ENCODE assay signal across 21 cellular contexts in genomic region chr2:151570191-151570590, GRCh38.
DNase-seq lines count a peak whose midpoint lies in the region; ATAC-seq, FAIRE-seq and TF ChIP-seq lines count a peak whose summit lies in the region.
"Had no signal": no experiment of that assay in that cellular context is flagged by ENCODE, and none has a peak within 500 bp of the region (broad histone marks: within the 10 kb centered on the region; RNA-seq: fewer than 3 reads in every experiment).

No MANE protein-coding gene starts in this region.

- no peak overlapping the region for H2BK5ac ChIP-seq in neuronal stem cell (ENCODE audit: low read length)

- H3K4me3 ChIP-seq in right atrium auricular region (no peak overlapping the region), K562 (no peak overlapping the region), neuronal stem cell (ENCODE audit: low read length in 2 of 2) (no peak overlapping the region)
- H3K4me3 ChIP-seq: BLaER1 treated with 17β-estradiol and CSF1 and Interleukin-3, amounts not matched to agents 10 nM and 100 nM; GM23338 had no signal

- no peaks in the 10 kb centered on the region for H3K9me3 ChIP-seq in right atrium auricular region
- no peaks in the 10 kb centered on the region for H3K9me3 ChIP-seq in K562 (replicated peaks; ENCODE audit: control insufficient read depth, insufficient read depth, low read depth, low read length)
- no peaks in the 10 kb centered on the region for H3K9me3 ChIP-seq in neuronal stem cell (replicated peaks in 1 of 2; ENCODE audit: control insufficient read depth in 2 of 2, insufficient read depth in 1 of 2, low read depth in 1 of 2, low read length in 2 of 2)
- H3K9me3 ChIP-seq: BLaER1 treated with 17β-estradiol and CSF1 and Interleukin-3, amounts not matched to agents 10 nM and 100 nM had no signal

- H2BK120ac ChIP-seq in neuronal stem cell (ENCODE audit: low read depth, low read length): no peak overlapping the region

- H3K4me1 ChIP-seq in right atrium auricular region (no peaks in the 10 kb centered on the region), K562 (replicated peaks in 1 of 2; ENCODE audit: control insufficient read depth in 2 of 2, insufficient read depth in 2 of 2, low read length in 2 of 2) (no peaks in the 10 kb centered on the region), neuronal stem cell (ENCODE audit: control insufficient read depth in 2 of 2, insufficient read depth in 1 of 2, low read depth in 1 of 2, low read length in 2 of 2) (peaks cover 0 to 2% of the 10 kb centered on the region in 2 donors)
- H3K4me1 ChIP-seq: BLaER1 treated with 17β-estradiol and CSF1 and Interleukin-3, amounts not matched to agents 10 nM and 100 nM had no signal

- no peaks in the 10 kb centered on the region for H3K79me2 ChIP-seq in K562 (ENCODE audit: control insufficient read depth, insufficient read depth, low read length)

- H2AK5ac ChIP-seq in neuronal stem cell (ENCODE audit: low read depth, low read length): no peak overlapping the region

- no peak for TF ChIP-seq CTCF in right atrium auricular region (IDR thresholded peaks at IDR 0.05)
- no peak for TF ChIP-seq CTCF in K562 (IDR thresholded peaks at IDR 0.05 in 2 of 3, conservative IDR thresholded peaks at IDR 0.05 in 1 of 3; ENCODE audit: insufficient read depth in 2 of 3, low read depth in 1 of 3, low read length in 3 of 3)

- in situ Hi-C loops in K562 (cut with MboI): no loop called here

- no peak overlapping the region for H3K14ac ChIP-seq in neuronal stem cell (ENCODE audit: low read length)

- no peak overlapping the region for H3K9ac ChIP-seq in K562 (ENCODE audit: insufficient read depth in 1 of 2, low read depth in 2 of 2, low read length in 2 of 2)
- no peak overlapping the region for H3K9ac ChIP-seq in neuronal stem cell (ENCODE audit: low read depth, low read length, poor library complexity)
- H3K9ac ChIP-seq: BLaER1 treated with 17β-estradiol and CSF1 and Interleukin-3, amounts not matched to agents 10 nM and 100 nM had no signal

- no peak for FAIRE-seq in K562 (lab: Jason Lieb, UNC)
- FAIRE-seq: G401.6, GM12891, GM18507, H54 had no signal

- no peak for TF ChIP-seq EP300 in K562 (IDR thresholded peaks at IDR 0.05; ENCODE audit: low read length)

- CTCF ChIA-PET in K562 (lab: Yijun Ruan, JAX; ENCODE audit: low intra/inter-chr PET ratio): no interaction called here

- WGBS in K562 (ENCODE audit: insufficient coverage, low coverage, missing lambda C conversion rate): 56% methylated on average over 8 of the region's 8 CpGs
- WGBS in neuronal stem cell (ENCODE audit: extremely low coverage in 2 of 2, insufficient read length in 2 of 2, insufficient replicate concordance in 1 of 2), 2 donors: no CpG with 5 or more reads among the region's 8 CpGs

- H3K4me2 ChIP-seq in K562 (ENCODE audit: insufficient read depth, low read length) (no peak overlapping the region), neuronal stem cell (ENCODE audit: insufficient read depth, low read length, poor library complexity, severe bottlenecking) (no peak overlapping the region)
- H3K4me2 ChIP-seq: BLaER1 treated with 17β-estradiol and CSF1 and Interleukin-3, amounts not matched to agents 10 nM and 100 nM; GM23338 had no signal

- H3K36me3 ChIP-seq in right atrium auricular region: no peaks in the 10 kb centered on the region
- no peaks in the 10 kb centered on the region for H3K36me3 ChIP-seq in K562 (ENCODE audit: control insufficient read depth, insufficient read depth, low read length)
- no peaks in the 10 kb centered on the region for H3K36me3 ChIP-seq in neuronal stem cell (replicated peaks in 1 of 2; ENCODE audit: control insufficient read depth in 2 of 2, insufficient read depth in 2 of 2, low read length in 2 of 2)
- H3K36me3 ChIP-seq: BLaER1 treated with 17β-estradiol and CSF1 and Interleukin-3, amounts not matched to agents 10 nM and 100 nM had no signal

- TF ChIP-seq RAD21 in K562 (CRISPR knock-in tag; conservative IDR thresholded peaks at IDR 0.05 in 1 of 2, IDR thresholded peaks at IDR 0.05 in 1 of 2): no peak

- POLR2A ChIA-PET in K562 (lab: Yijun Ruan, JAX): no interaction called here

- H2AFZ ChIP-seq in K562 (ENCODE audit: low read depth, low read length): 0 out of 2 replicates have a peak overlapping the region, but pooled peaks have one; percentile 11
- H2AFZ ChIP-seq in neuronal stem cell (ENCODE audit: low read length): no peak overlapping the region
- H2AFZ ChIP-seq: GM23338 had no signal

- no peak overlapping the region for H4K8ac ChIP-seq in neuronal stem cell (ENCODE audit: low read depth, low read length)

- H3K27ac ChIP-seq in right atrium auricular region (peak overlapping the region; percentile 61 to 74), K562 (ENCODE audit: extremely low read depth, low read depth, low read length) (no peak overlapping the region), neuronal stem cell (replicated peaks; ENCODE audit: low read length) (no peak overlapping the region)
- H3K27ac ChIP-seq: BLaER1 treated with 17β-estradiol and CSF1 and Interleukin-3, amounts not matched to agents 10 nM and 100 nM; HL-60 had no signal

- no peak overlapping the region for H3K4ac ChIP-seq in neuronal stem cell (ENCODE audit: low read length)

- no peak overlapping the region for H2BK15ac ChIP-seq in neuronal stem cell (ENCODE audit: low read length)

- H4K91ac ChIP-seq in neuronal stem cell (ENCODE audit: low read depth, low read length, poor library complexity): peak overlapping the region; percentile 64

- H3K27me3 ChIP-seq in right atrium auricular region (no peaks in the 10 kb centered on the region), K562 (ENCODE audit: control insufficient read depth in 2 of 2, insufficient read depth in 2 of 2, low read length in 2 of 2) (0 out of 5 replicates have a peak, but pooled peaks cover 0 to 5% of the 10 kb centered on the region in 2 experiments), neuronal stem cell (ENCODE audit: control insufficient read depth in 3 of 3, insufficient read depth in 3 of 3, low read depth in 1 of 3, low read length in 3 of 3) (no peaks in the 10 kb centered on the region)
- H3K27me3 ChIP-seq: BLaER1 treated with 17β-estradiol and CSF1 and Interleukin-3, amounts not matched to agents 10 nM and 100 nM had no signal

- BruUV-seq in K562 (replicated peaks; lab: Mats Ljungman, UMichigan): no TSS peak

- intact Hi-C loops in Right ventricle myocardium superior (cut with DNase I): no loop called here
- intact Hi-C loops in K562 (cut with micrococcal nuclease): no loop called here

- H3K18ac ChIP-seq in neuronal stem cell (ENCODE audit: low read length): peak overlapping the region; percentile 28

- no peak for TF ChIP-seq POLR2A in K562 (conservative IDR thresholded peaks at IDR 0.05)

- H3K9me1 ChIP-seq in K562 (ENCODE audit: control insufficient read depth, insufficient read depth, low read length): no peaks in the 10 kb centered on the region

- ATAC-seq in Right ventricle myocardium superior (ENCODE audit: poor library complexity) (no peak), K562 (peak; percentile 23; the same call in 1 of the 3 replicates), HG03442 (IDR thresholded peaks at IDR 0.05; ENCODE audit: unreplicated experiment) (no peak)
- ATAC-seq: CD8-positive, alpha-beta T cell; GM23338 had no signal

- no peaks in the 10 kb centered on the region for H3K79me1 ChIP-seq in neuronal stem cell (ENCODE audit: low read depth, low read length)

- no peak overlapping the region for H3K23ac ChIP-seq in neuronal stem cell (ENCODE audit: low read depth, low read length, poor library complexity)

- no peaks in the 10 kb centered on the region for H4K20me1 ChIP-seq in K562 (replicated peaks; ENCODE audit: control insufficient read depth, insufficient read depth, low read length)
- H4K20me1 ChIP-seq: BLaER1 treated with 17β-estradiol and CSF1 and Interleukin-3, amounts not matched to agents 10 nM and 100 nM had no signal

- no peak overlapping the region for H2BK12ac ChIP-seq in neuronal stem cell (ENCODE audit: low read length)

- DNase-seq in right atrium auricular region (ENCODE audit: low spot score) (no peak), Right ventricle myocardium superior (no peak), K562 (ENCODE audit: extremely low read depth in 1 of 4, low spot score in 3 of 4) (no peak), neuronal stem cell (ENCODE audit: low spot score) (no peak), NCI-H1694 treated with DMSO at 0.1 percent for 48 hours (lab: John Stamatoyannopoulos, UW) (no peak)
- DNase-seq in activated CD8-positive, alpha-beta memory T cell treated with anti-CD3 and anti-CD28 coated beads, Interleukin-2, amount 50 U/mL, for 48 hours: no peak
- DNase-seq: CD8-positive, alpha-beta T cell; COR-L47; DMS 273 treated with DMSO at 0.1 percent for 48 hours; DMS53; DND-41; EL; HCEC 1CT had no signal

TF ChIP-seq in K562, 482 proteins besides CTCF, POLR2A, EP300 and RAD21:
- TF ChIP-seq HBP1 (CRISPR knock-in tag; IDR thresholded peaks at IDR 0.05): no peak
- TF ChIP-seq TGIF2 (CRISPR knock-in tag; IDR thresholded peaks at IDR 0.05): no peak
- TF ChIP-seq SNAPC5 (CRISPR knock-in tag; IDR thresholded peaks at IDR 0.05): no peak
- no peak for TF ChIP-seq SMAD4 (CRISPR knock-in tag; conservative IDR thresholded peaks at IDR 0.05)

Comparison
In these comparisons a context has a peak if more than half of its experiments do, and no peak if none do; other contexts are left out.
1. H3K27ac ChIP-seq: peak in right atrium auricular region (2 of 2); none in K562 (single experiment) and neuronal stem cell (single experiment).